In genomic region chr13:80962173-80962572, GRCh38 we compare ENCODE assay signal across 21 cellular contexts.
"Had no signal": no experiment of that assay in that cellular context is flagged by ENCODE, and none has a peak within 500 bp of the region (broad histone marks: within the 10 kb centered on the region; RNA-seq: fewer than 3 reads in every experiment).

No MANE protein-coding gene starts in this region.

- H3K4me1 Mint-ChIP-seq: activated naive CD8-positive, alpha-beta T cell treated with anti-CD3 and anti-CD28 coated beads, Interleukin-2, amount 10 ng/mL, durations not matched to agents 7 days and 5 days; central memory CD8-positive, alpha-beta T cell had no signal

- H3K9me3 ChIP-seq: adrenal gland, body of pancreas had no signal

- DNase-seq: activated CD4-positive, alpha-beta T cell treated with anti-CD3 and anti-CD28 coated beads for 4 hours; activated CD4-positive, alpha-beta T cell treated with anti-CD3 and anti-CD28 coated beads, Interleukin-2, amount 50 U/mL, for 4 hours; activated CD8-positive, alpha-beta memory T cell treated with anti-CD3 and anti-CD28 coated beads, Interleukin-2, amount 50 U/mL, for 48 hours; activated CD8-positive, alpha-beta T cell treated with anti-CD3 and anti-CD28 coated beads, Interleukin-2, amount 10 ng/mL, durations not matched to agents 7 days and 5 days; activated naive CD4-positive, alpha-beta T cell treated with anti-CD3 and anti-CD28 coated beads, Interleukin-2, amount 50 U/mL, for 16 hours; activated naive CD8-positive, alpha-beta T cell treated with anti-CD3 and anti-CD28 coated beads, Interleukin-2, amount 10 ng/mL, durations not matched to agents 7 days and 5 days; activated T-cell treated with anti-CD3 and anti-CD28 coated beads, Interleukin-2, amount 50 U/mL, for 1 hour; adrenal gland; aorta; body of pancreas; KBM-7; NCI-H1105 treated with DMSO at 0.1 percent for 48 hours; NCI-H187; NCI-H345; NCI-H510A; SHP77 treated with DMSO at 0.1 percent for 48 hours; T-helper 1 cell; WERI-Rb-1 had no signal

- H3K36me3 Mint-ChIP-seq: activated naive CD8-positive, alpha-beta T cell treated with anti-CD3 and anti-CD28 coated beads, Interleukin-2, amount 10 ng/mL, durations not matched to agents 7 days and 5 days had no signal

- FAIRE-seq: RCC 7860 had no signal

- H3K36me3 ChIP-seq: adrenal gland, WERI-Rb-1 had no signal

- H3K27me3 Mint-ChIP-seq: activated naive CD8-positive, alpha-beta T cell treated with anti-CD3 and anti-CD28 coated beads, Interleukin-2, amount 10 ng/mL, durations not matched to agents 7 days and 5 days; central memory CD8-positive, alpha-beta T cell had no signal

- H3K27ac Mint-ChIP-seq: activated CD8-positive, alpha-beta T cell treated with anti-CD3 and anti-CD28 coated beads, Interleukin-2, amount 10 ng/mL, durations not matched to agents 7 days and 5 days; activated naive CD8-positive, alpha-beta T cell treated with anti-CD3 and anti-CD28 coated beads, Interleukin-2, amount 10 ng/mL, durations not matched to agents 7 days and 5 days had no signal

- H3K4me3 Mint-ChIP-seq: activated CD8-positive, alpha-beta T cell treated with anti-CD3 and anti-CD28 coated beads, Interleukin-2, amount 10 ng/mL, durations not matched to agents 7 days and 5 days; activated naive CD8-positive, alpha-beta T cell treated with anti-CD3 and anti-CD28 coated beads, Interleukin-2, amount 10 ng/mL, durations not matched to agents 7 days and 5 days; central memory CD8-positive, alpha-beta T cell had no signal

- H3K4me1 ChIP-seq: adrenal gland, body of pancreas had no signal

- ATAC-seq: activated CD4-positive, CD25-positive, alpha-beta regulatory T cell treated with anti-CD3 and anti-CD28 coated beads, Interleukin-2, amount 50 U/mL, for 24 hours; activated CD8-positive, alpha-beta T cell treated with anti-CD3 and anti-CD28 coated beads, Interleukin-2, amount 10 ng/mL, durations not matched to agents 7 days and 5 days; body of pancreas had no signal

- H3K9me3 Mint-ChIP-seq: activated naive CD8-positive, alpha-beta T cell treated with anti-CD3 and anti-CD28 coated beads, Interleukin-2, amount 10 ng/mL, durations not matched to agents 7 days and 5 days had no signal

- H3K27me3 ChIP-seq: adrenal gland, body of pancreas had no signal

- H3K27ac ChIP-seq: adrenal gland, body of pancreas, WERI-Rb-1 had no signal

- H3K4me3 ChIP-seq: adrenal gland, body of pancreas had no signal
